ENCODE assay signal across 9 cellular contexts in genomic region chr12:112096070-112096469, GRCh38. TPM values are rescaled to one million over a fixed set of nuclear protein-coding genes. Genes with fewer than 3 reads are reported as not detected.
DNase-seq lines count a peak whose midpoint lies in the region; ATAC-seq and TF ChIP-seq lines count a peak whose summit lies in the region.
"Had no signal": no experiment of that assay in that cellular context is flagged by ENCODE, and none has a peak within 500 bp of the region (broad histone marks: within the 10 kb centered on the region; RNA-seq: fewer than 3 reads in every experiment).

No MANE protein-coding gene starts in this region.

- intact Hi-C loops in Right ventricle myocardium superior (cut with DNase I) = no loop called here

- no peaks in the 10 kb centered on the region for H3K27me3 Mint-ChIP-seq in activated naive CD8-positive, alpha-beta T cell treated with anti-CD3 and anti-CD28 coated beads, Interleukin-2, amount 10 ng/mL, durations not matched to agents 7 days and 5 days

- H3K4me3 ChIP-seq in right atrium auricular region (no peak overlapping the region), coronary artery (no peak overlapping the region)

- DNase-seq in Right ventricle myocardium superior (no peak), right atrium auricular region (ENCODE audit: low spot score) (no peak), COR-L47 (lab: John Stamatoyannopoulos, UW) (no peak), coronary artery (ENCODE audit: low spot score) (no peak)
- DNase-seq in activated naive CD8-positive, alpha-beta T cell treated with anti-CD3 and anti-CD28 coated beads, Interleukin-2, amount 10 ng/mL, durations not matched to agents 7 days and 5 days = no peak
- DNase-seq in stimulated activated naive CD4-positive, alpha-beta T cell treated with Interleukin-2 at 50 U/mL for 16 hours (lab: John Stamatoyannopoulos, UW) = no peak
- DNase-seq: foreskin melanocyte had no signal

- peaks cover 0 to 9% of the 10 kb centered on the region in 2 donors for H3K4me1 ChIP-seq in right atrium auricular region

- H3K27me3 ChIP-seq in right atrium auricular region = no peaks in the 10 kb centered on the region

- POLR2A ChIA-PET in activated naive CD8-positive, alpha-beta T cell treated with anti-CD3 and anti-CD28 coated beads, Interleukin-2, amount 10 ng/mL, durations not matched to agents 7 days and 5 days (lab: Charles Lee) = interaction anchor here (1.4 kb wide), 1 partner anchor 29 kb away, joined by 4 read pairs; the partner anchor contains the start of gene TRAFD1

- H3K27ac ChIP-seq in right atrium auricular region (peak overlapping the region in 1 of 2 donors; percentile 45), coronary artery (no peak overlapping the region)

- H3K4me3 Mint-ChIP-seq in activated naive CD8-positive, alpha-beta T cell treated with anti-CD3 and anti-CD28 coated beads, Interleukin-2, amount 10 ng/mL, durations not matched to agents 7 days and 5 days = no peak overlapping the region

- H3K27ac Mint-ChIP-seq in activated naive CD8-positive, alpha-beta T cell treated with anti-CD3 and anti-CD28 coated beads, Interleukin-2, amount 10 ng/mL, durations not matched to agents 7 days and 5 days = peak overlapping the region; percentile 28

- H3K9me3 ChIP-seq in right atrium auricular region = no peaks in the 10 kb centered on the region

- ATAC-seq in Right ventricle myocardium superior (ENCODE audit: poor library complexity) (peak; percentile 55), HG03378 (IDR thresholded peaks at IDR 0.05; ENCODE audit: unreplicated experiment) (peak; percentile 70), HG03520 (IDR thresholded peaks at IDR 0.05; ENCODE audit: unreplicated experiment) (no peak)
- ATAC-seq in activated naive CD8-positive, alpha-beta T cell treated with anti-CD3 and anti-CD28 coated beads, Interleukin-2, amount 10 ng/mL, durations not matched to agents 7 days and 5 days (ENCODE audit: low read depth) = no peak

- H3K4me1 Mint-ChIP-seq in activated naive CD8-positive, alpha-beta T cell treated with anti-CD3 and anti-CD28 coated beads, Interleukin-2, amount 10 ng/mL, durations not matched to agents 7 days and 5 days = peaks cover 18% of the 10 kb centered on the region

- peaks cover 37% of the 10 kb centered on the region for H3K36me3 ChIP-seq in right atrium auricular region

- peaks cover 40% of the 10 kb centered on the region for H3K36me3 Mint-ChIP-seq in activated naive CD8-positive, alpha-beta T cell treated with anti-CD3 and anti-CD28 coated beads, Interleukin-2, amount 10 ng/mL, durations not matched to agents 7 days and 5 days

- H3K9me3 Mint-ChIP-seq in activated naive CD8-positive, alpha-beta T cell treated with anti-CD3 and anti-CD28 coated beads, Interleukin-2, amount 10 ng/mL, durations not matched to agents 7 days and 5 days = no peaks in the 10 kb centered on the region

- TF ChIP-seq CTCF in right atrium auricular region (IDR thresholded peaks at IDR 0.05) (no peak), coronary artery (IDR thresholded peaks at IDR 0.05) (no peak)

RNA-seq across cellular contexts. Expression of gene NAA25, which starts 12.5 kb away (rescaled TPM):
- total RNA-seq in Right ventricle myocardium superior (14.7 TPM), right atrium auricular region (10 to 100 TPM in 1 of 2 donors, 1 to 10 TPM in 1; 8.8 to 11.2 TPM)
- total RNA-seq in activated naive CD8-positive, alpha-beta T cell treated with anti-CD3 and anti-CD28 coated beads, Interleukin-2, amount 10 ng/mL, durations not matched to agents 7 days and 5 days = 10 to 100 TPM; 26.0 to 28.5 TPM

RNA-seq across cellular contexts. Expression of gene TRAFD1, which starts 29.3 kb away (rescaled TPM):
- total RNA-seq in Right ventricle myocardium superior (17.4 TPM), right atrium auricular region (10 to 100 TPM; 17.9 to 26.5 TPM)
- 10 to 100 TPM; 69.7 to 70.3 TPM for total RNA-seq in activated naive CD8-positive, alpha-beta T cell treated with anti-CD3 and anti-CD28 coated beads, Interleukin-2, amount 10 ng/mL, durations not matched to agents 7 days and 5 days

Comparison
In these comparisons a context has a peak if more than half of its experiments do, and no peak if none do; other contexts are left out.
1. ATAC-seq: peak in Right ventricle myocardium superior (single experiment) and HG03378 (single experiment); none in activated naive CD8-positive, alpha-beta T cell treated with anti-CD3 and anti-CD28 coated beads, Interleukin-2, amount 10 ng/mL, durations not matched to agents 7 days and 5 days (single experiment) and HG03520 (single experiment).